Comparison of ENCODE assay signal across 16 cellular contexts in genomic region chr4:6222761-6223292, GRCh38. TPM values are rescaled to one million over a fixed set of nuclear protein-coding genes. Genes with fewer than 3 reads are reported as not detected.
A peak's percentile ranks its signal among the peaks of the same experiment; 100 is the strongest.
DNase-seq lines count a peak whose midpoint lies in the region; ATAC-seq and TF ChIP-seq lines count a peak whose summit lies in the region.
"Had no signal": no experiment of that assay in that cellular context is flagged by ENCODE, and none has a peak within 500 bp of the region (broad histone marks: within the 10 kb centered on the region; RNA-seq: fewer than 3 reads in every experiment).

No MANE protein-coding gene starts in this region.

- H3K9me3 Mint-ChIP-seq in natural killer cell treated with Interleukin-12 subunit alpha and Interleukin-12 subunit beta and Interleukin-15 and Interleukin-18, amount 100 ng/mL, for 72 hours, result no peaks in the 10 kb centered on the region
- H3K9me3 Mint-ChIP-seq: stimulated activated effector memory CD8-positive, alpha-beta T cell treated with anti-CD3 and anti-CD28 coated beads, Interleukin-12 subunit alpha, Interleukin-12 subunit beta, amount 100 ng/mL, for 72 hours had no signal

- H3K36me3 Mint-ChIP-seq in natural killer cell treated with Interleukin-12 subunit alpha and Interleukin-12 subunit beta and Interleukin-15 and Interleukin-18, amount 100 ng/mL, for 72 hours, result no peaks in the 10 kb centered on the region
- H3K36me3 Mint-ChIP-seq: activated naive CD8-positive, alpha-beta T cell treated with anti-CD3 and anti-CD28 coated beads, Interleukin-2, amount 10 ng/mL, durations not matched to agents 7 days and 5 days; stimulated activated effector memory CD8-positive, alpha-beta T cell treated with anti-CD3 and anti-CD28 coated beads, Interleukin-12 subunit alpha, Interleukin-12 subunit beta, amount 100 ng/mL, for 72 hours had no signal

- H3K27ac ChIP-seq in iPS-20b (ENCODE audit: low read length), result no peak overlapping the region
- H3K27ac ChIP-seq in testis, result no peak overlapping the region

- H3K27ac Mint-ChIP-seq in natural killer cell treated with Interleukin-12 subunit alpha and Interleukin-12 subunit beta and Interleukin-15 and Interleukin-18, amount 100 ng/mL, for 72 hours, result no peak overlapping the region
- H3K27ac Mint-ChIP-seq: activated naive CD8-positive, alpha-beta T cell treated with anti-CD3 and anti-CD28 coated beads, Interleukin-2, amount 10 ng/mL, durations not matched to agents 7 days and 5 days; B cell; stimulated activated effector memory CD8-positive, alpha-beta T cell treated with anti-CD3 and anti-CD28 coated beads, Interleukin-12 subunit alpha, Interleukin-12 subunit beta, amount 100 ng/mL, for 72 hours had no signal

- H3K4me3 ChIP-seq in NT2/D1 (ENCODE audit: insufficient read length, low read depth) (no peak overlapping the region), iPS-20b (ENCODE audit: low read length) (peak overlapping the region; percentile 53), testis (peak overlapping the region in 1 of 2 donors; percentile 29)

- H3K4me1 Mint-ChIP-seq in natural killer cell treated with Interleukin-12 subunit alpha and Interleukin-12 subunit beta and Interleukin-15 and Interleukin-18, amount 100 ng/mL, for 72 hours (ENCODE audit: low read depth in 2 of 2), result peaks cover 0 to 14% of the 10 kb centered on the region in 2 donors
- H3K4me1 Mint-ChIP-seq: activated naive CD8-positive, alpha-beta T cell treated with anti-CD3 and anti-CD28 coated beads, Interleukin-2, amount 10 ng/mL, durations not matched to agents 7 days and 5 days; B cell; stimulated activated effector memory CD8-positive, alpha-beta T cell treated with anti-CD3 and anti-CD28 coated beads, Interleukin-12 subunit alpha, Interleukin-12 subunit beta, amount 100 ng/mL, for 72 hours had no signal

- ATAC-seq in natural killer cell treated with Interleukin-12 subunit alpha and Interleukin-12 subunit beta and Interleukin-15 and Interleukin-18, amount 100 ng/mL, for 72 hours, result no peak
- no peak for ATAC-seq in HG03571 (IDR thresholded peaks at IDR 0.05; ENCODE audit: unreplicated experiment)

- peaks cover 19% of the 10 kb centered on the region for H3K27me3 ChIP-seq in NT2/D1 (ENCODE audit: insufficient read depth, insufficient read length)
- H3K27me3 ChIP-seq in iPS-20b (ENCODE audit: insufficient read depth, low read length), result peaks cover 39% of the 10 kb centered on the region
- no peaks in the 10 kb centered on the region for H3K27me3 ChIP-seq in testis

- WGBS in testis, 2 donors, result 52 to 53% methylated on average over 9 to 10 of the region's 10 CpGs

- no peaks in the 10 kb centered on the region for H3K4me1 ChIP-seq in NT2/D1 (ENCODE audit: insufficient read depth, insufficient read length)
- H3K4me1 ChIP-seq in iPS-20b (ENCODE audit: insufficient read depth, low read length), result no peaks in the 10 kb centered on the region
- H3K4me1 ChIP-seq in testis, result no peaks in the 10 kb centered on the region

- H3K36me3 ChIP-seq in NT2/D1 (ENCODE audit: insufficient read depth, insufficient read length, low read length), result no peaks in the 10 kb centered on the region
- H3K36me3 ChIP-seq in iPS-20b (ENCODE audit: insufficient read depth, low read depth, low read length), result no peaks in the 10 kb centered on the region
- no peaks in the 10 kb centered on the region for H3K36me3 ChIP-seq in testis (ENCODE audit: low read depth, missing control alignments)

- peak; percentile 51 for DNase-seq in activated CD8-positive, alpha-beta memory T cell treated with anti-CD3 and anti-CD28 coated beads for 24 hours
- no peak for DNase-seq in activated CD8-positive, alpha-beta memory T cell treated with anti-CD3 and anti-CD28 coated beads, Interleukin-2, amount 50 U/mL, for 48 hours
- DNase-seq in NT2/D1 (ENCODE audit: low read depth, low spot score) (peak; percentile 68), testis (peak; percentile 68), OCI-M2 (lab: John Stamatoyannopoulos, UW; ENCODE audit: unreplicated experiment) (no peak)
- DNase-seq in natural killer cell treated with Interleukin-12 subunit alpha and Interleukin-12 subunit beta and Interleukin-15 and Interleukin-18, amount 100 ng/mL, for 72 hours (ENCODE audit: low spot score), result no peak
- DNase-seq: activated naive CD8-positive, alpha-beta T cell treated with anti-CD3 and anti-CD28 coated beads, Interleukin-2, amount 10 ng/mL, durations not matched to agents 7 days and 5 days; foreskin fibroblast; occipital lobe; stimulated activated CD4-positive, alpha-beta T cell treated with anti-CD3 and anti-CD28 coated beads, Interleukin-1b, Interleukin-23, amount 100 ng/mL, for 48 hours had no signal

- peaks cover 24 to 26% of the 10 kb centered on the region in 2 donors for H3K27me3 Mint-ChIP-seq in natural killer cell treated with Interleukin-12 subunit alpha and Interleukin-12 subunit beta and Interleukin-15 and Interleukin-18, amount 100 ng/mL, for 72 hours

- no peak for TF ChIP-seq CTCF in testis (IDR thresholded peaks at IDR 0.05)

- H3K9me3 ChIP-seq in NT2/D1 (ENCODE audit: insufficient read depth, low read length) (no peaks in the 10 kb centered on the region), iPS-20b (ENCODE audit: insufficient read depth, low read depth, low read length) (no peaks in the 10 kb centered on the region), testis (no peaks in the 10 kb centered on the region)

- no peak overlapping the region for H3K4me3 Mint-ChIP-seq in natural killer cell treated with Interleukin-12 subunit alpha and Interleukin-12 subunit beta and Interleukin-15 and Interleukin-18, amount 100 ng/mL, for 72 hours
- H3K4me3 Mint-ChIP-seq: activated naive CD8-positive, alpha-beta T cell treated with anti-CD3 and anti-CD28 coated beads, Interleukin-2, amount 10 ng/mL, durations not matched to agents 7 days and 5 days; B cell; stimulated activated effector memory CD8-positive, alpha-beta T cell treated with anti-CD3 and anti-CD28 coated beads, Interleukin-12 subunit alpha, Interleukin-12 subunit beta, amount 100 ng/mL, for 72 hours had no signal

- TF ChIP-seq POLR2A in testis (IDR thresholded peaks at IDR 0.05), result no peak

- H3K9ac ChIP-seq in NT2/D1 (ENCODE audit: insufficient read length, low read depth), result no peak overlapping the region
- H3K9ac ChIP-seq in iPS-20b (ENCODE audit: low read depth, low read length), result no peak overlapping the region

- intact Hi-C loops in testis (cut with DNase I; ENCODE audit: low total_unique reads), result no loop called here

RNA-seq across cellular contexts. Expression of gene JAKMIP1, which starts 22.5 kb away (rescaled TPM):
- 10 to 100 TPM; 15.2 to 18.1 TPM for total RNA-seq in testis
- polyA plus RNA-seq in testis (ENCODE audit: insufficient read depth, low read depth, low replicate concordance), result 10.7 TPM
- 10 to 100 TPM; 16.3 to 66.7 TPM for total RNA-seq in natural killer cell treated with Interleukin-12 subunit alpha and Interleukin-12 subunit beta and Interleukin-15 and Interleukin-18, amount 100 ng/mL, for 72 hours
- total RNA-seq: dermis microvascular lymphatic vessel endothelial cell, HT-29 had no signal

RNA-seq across cellular contexts. Expression of gene WFS1, which starts 46.8 kb away (rescaled TPM):
- total RNA-seq in testis, result 100 to 1,000 TPM; 124 to 202 TPM
- 80.4 TPM for polyA plus RNA-seq in testis (ENCODE audit: insufficient read depth, low read depth, low replicate concordance)
- total RNA-seq in natural killer cell treated with Interleukin-12 subunit alpha and Interleukin-12 subunit beta and Interleukin-15 and Interleukin-18, amount 100 ng/mL, for 72 hours, result 1 to 10 TPM; 3.1 to 7.4 TPM

Comparison
In these comparisons a context has a peak if more than half of its experiments do, and no peak if none do; other contexts are left out.
1. DNase-seq: peak in activated CD8-positive, alpha-beta memory T cell treated with anti-CD3 and anti-CD28 coated beads for 24 hours (single experiment), NT2/D1 (single experiment) and testis (single experiment); none in activated CD8-positive, alpha-beta memory T cell treated with anti-CD3 and anti-CD28 coated beads, Interleukin-2, amount 50 U/mL, for 48 hours (single experiment), natural killer cell treated with Interleukin-12 subunit alpha and Interleukin-12 subunit beta and Interleukin-15 and Interleukin-18, amount 100 ng/mL, for 72 hours (single experiment) and OCI-M2 (single experiment).
2. RNA of gene WFS1, which starts 46.8 kb away (total RNA-seq): 124 to 202 TPM in testis; 3.1 to 7.4 TPM in natural killer cell treated with Interleukin-12 subunit alpha and Interleukin-12 subunit beta and Interleukin-15 and Interleukin-18, amount 100 ng/mL, for 72 hours; every median in the first group is over 10 times any median in the second.